In the genomic region with DNA sequence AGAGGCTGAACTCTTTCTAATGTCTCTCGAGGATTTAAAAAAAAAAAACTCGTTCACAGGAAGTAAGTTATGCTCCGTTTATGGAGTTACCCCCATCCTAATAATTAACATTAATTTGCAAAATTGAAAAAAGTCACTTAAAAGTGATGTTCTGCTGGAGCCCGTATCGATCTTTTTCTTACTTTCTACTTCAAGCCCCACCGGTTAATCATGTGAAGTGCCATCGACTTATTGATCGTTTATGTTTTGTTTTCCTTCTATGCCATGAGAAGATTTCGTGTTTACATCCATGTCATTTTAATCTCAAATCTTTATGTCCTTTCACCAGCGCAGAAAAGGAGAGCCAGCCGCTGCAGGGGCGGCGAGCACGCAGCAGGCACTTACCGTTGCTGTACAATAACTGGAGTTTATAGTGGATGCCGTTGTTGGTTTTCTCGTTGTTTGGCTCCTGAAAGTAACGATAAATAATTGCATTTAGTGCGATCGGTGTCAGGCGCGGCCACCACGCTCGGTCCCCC, we compare ENCODE assay signal across 9 cellular contexts. TPM values are rescaled to one million over a fixed set of nuclear protein-coding genes. Genes with fewer than 3 reads are reported as not detected.
DNase-seq lines count a peak whose midpoint lies in the region; ATAC-seq and TF ChIP-seq lines count a peak whose summit lies in the region.
"Had no signal": no experiment of that assay in that cellular context is flagged by ENCODE, and none has a peak within 500 bp of the region (broad histone marks: within the 10 kb centered on the region; RNA-seq: fewer than 3 reads in every experiment).

No MANE protein-coding gene starts in this region.

- TF ChIP-seq EP300 in SK-N-SH (IDR thresholded peaks at IDR 0.05; ENCODE audit: borderline replicate concordance in 1 of 2, low read depth in 1 of 2, low read length in 1 of 2) = no peak

- no peak overlapping the region for H2BK5ac ChIP-seq in trophoblast cell (ENCODE audit: low read depth, low read length, poor library complexity)

- no peaks in the 10 kb centered on the region for H3K36me3 Mint-ChIP-seq in CD4-positive, CD25-positive, alpha-beta regulatory T cell

- H3K14ac ChIP-seq in trophoblast cell (ENCODE audit: low read length) = no peak overlapping the region

- H2BK12ac ChIP-seq in trophoblast cell (ENCODE audit: low read length) = no peak overlapping the region

- DNase-seq in CD4-positive, CD25-positive, alpha-beta regulatory T cell = no peak
- DNase-seq in SK-N-SH (no peak), fibroblast of mammary gland (ENCODE audit: low read depth) (no peak), trophoblast cell (no peak), NCI-H146 (lab: John Stamatoyannopoulos, UW) (no peak), G401 (ENCODE audit: low spot score) (no peak)
- no peak for DNase-seq in stimulated activated CD8-positive, alpha-beta memory T cell treated with anti-CD3 and anti-CD28 coated beads, Interleukin-4, amount 100 ng/mL, for 48 hours
- DNase-seq: NCI-H226 had no signal

- H3K79me1 ChIP-seq in trophoblast cell (ENCODE audit: low read length) = no peaks in the 10 kb centered on the region

- POLR2A ChIA-PET in SK-N-SH (lab: Yijun Ruan, JAX) = no interaction called here

- H3K4me1 ChIP-seq in CD4-positive, CD25-positive, alpha-beta regulatory T cell (ENCODE audit: control insufficient read depth, insufficient read depth, low read length, poor library complexity, severe bottlenecking) = peaks cover 41% of the 10 kb centered on the region
- peaks cover 0 to 6% of the 10 kb centered on the region in 2 experiments; a peak in 2 of 4 replicates for H3K4me1 ChIP-seq in SK-N-SH (ENCODE audit: control insufficient read depth in 1 of 2, insufficient read depth in 2 of 2, low read depth in 1 of 2, low read length in 1 of 2)
- H3K4me1 ChIP-seq in trophoblast cell (ENCODE audit: control insufficient read depth in 1 of 2, insufficient read depth in 2 of 2, low read length in 2 of 2) = peaks cover 28 to 29% of the 10 kb centered on the region in 2 experiments

- ATAC-seq in CD4-positive, CD25-positive, alpha-beta regulatory T cell (ENCODE audit: low read depth in 2 of 2) = no peak
- ATAC-seq in GM21360 (IDR thresholded peaks at IDR 0.05; ENCODE audit: unreplicated experiment) = no peak

- H3K4me1 Mint-ChIP-seq in CD4-positive, CD25-positive, alpha-beta regulatory T cell = peaks cover 10 to 50% (median 25%) of the 10 kb centered on the region in 4 donors

- CTCF ChIA-PET in SK-N-SH (lab: Yijun Ruan, JAX) = no interaction called here

- H3F3A ChIP-seq in SK-N-SH (replicated peaks; ENCODE audit: insufficient read depth) = no peaks in the 10 kb centered on the region

- WGBS in SK-N-SH (ENCODE audit: low lambda C conversion rate) = 17% methylated on average over 24 of the region's 24 CpGs
- no CpG with 5 or more reads among the region's 24 CpGs for WGBS in trophoblast cell (ENCODE audit: extremely low coverage, insufficient coverage, insufficient read length)

- H3K23ac ChIP-seq in trophoblast cell (ENCODE audit: low read length) = no peak overlapping the region

- H2BK120ac ChIP-seq in trophoblast cell (ENCODE audit: insufficient read depth, low read length, poor library complexity) = no peak overlapping the region

- peaks cover 0 to 7% (median 2%) of the 10 kb centered on the region in 7 donors for H3K9me3 Mint-ChIP-seq in CD4-positive, CD25-positive, alpha-beta regulatory T cell

- H3K4me3 ChIP-seq in CD4-positive, CD25-positive, alpha-beta regulatory T cell (ENCODE audit: low read depth, low read length) = peak overlapping the region; percentile 3
- peak overlapping the region; percentile 42 to 60; a peak in 3 of 4 replicates for H3K4me3 ChIP-seq in SK-N-SH (ENCODE audit: low read depth in 2 of 2, low read length in 1 of 2)
- peak overlapping the region; percentile 57 for H3K4me3 ChIP-seq in fibroblast of mammary gland (ENCODE audit: control insufficient read depth, low read depth, low read length)
- H3K4me3 ChIP-seq in trophoblast cell (ENCODE audit: low read depth, low read length) = no peak overlapping the region

- H3K27ac ChIP-seq in CD4-positive, CD25-positive, alpha-beta regulatory T cell (ENCODE audit: insufficient read depth, low read length, poor library complexity, severe bottlenecking) = no peak overlapping the region
- H3K27ac ChIP-seq in SK-N-SH (ENCODE audit: low read depth in 2 of 2, low read length in 1 of 2) (no peak overlapping the region), trophoblast cell (ENCODE audit: low read depth, low read length) (no peak overlapping the region)

- no peak overlapping the region for H3K18ac ChIP-seq in trophoblast cell (ENCODE audit: low read length)

- H3K4ac ChIP-seq in trophoblast cell (ENCODE audit: low read depth, low read length) = no peak overlapping the region

- no peaks in the 10 kb centered on the region for H3K9me2 ChIP-seq in SK-N-SH

- H4K91ac ChIP-seq in trophoblast cell (ENCODE audit: low read depth, low read length) = no peak overlapping the region

- H3K79me2 ChIP-seq in SK-N-SH (ENCODE audit: insufficient read depth) (no peaks in the 10 kb centered on the region), trophoblast cell (ENCODE audit: control insufficient read depth, insufficient read depth, low read length, poor library complexity) (no peaks in the 10 kb centered on the region)

- H3K27me3 Mint-ChIP-seq in CD4-positive, CD25-positive, alpha-beta regulatory T cell = peaks cover 66% of the 10 kb centered on the region

- peak overlapping the region in 1 of 3 donors; percentile 30 for H3K27ac Mint-ChIP-seq in CD4-positive, CD25-positive, alpha-beta regulatory T cell

- TF ChIP-seq RAD21 in SK-N-SH (IDR thresholded peaks at IDR 0.05; ENCODE audit: low read length) = no peak

- H4K12ac ChIP-seq in trophoblast cell (ENCODE audit: low read depth, low read length) = no peak overlapping the region

- in situ Hi-C loops in G401 (cut with HindIII; ENCODE audit: low sequenced_read_pairs) = loop anchor here (25.0 kb wide), 1 partner anchor 200 kb away; no protein-coding TSS in a partner anchor

- peak overlapping the region; percentile 56; the same call in 1 of the 2 replicates for H2AFZ ChIP-seq in SK-N-SH (ENCODE audit: low read depth)
- peak overlapping the region; percentile 39 for H2AFZ ChIP-seq in trophoblast cell (ENCODE audit: insufficient read depth, low read length, poor library complexity)

- H4K8ac ChIP-seq in trophoblast cell (ENCODE audit: low read depth, low read length) = no peak overlapping the region

- no peaks in the 10 kb centered on the region for H3K36me3 ChIP-seq in CD4-positive, CD25-positive, alpha-beta regulatory T cell (ENCODE audit: control insufficient read depth, insufficient read depth, low read length)
- H3K36me3 ChIP-seq in SK-N-SH (replicated peaks in 1 of 2; ENCODE audit: control insufficient read depth in 1 of 2, insufficient read depth in 2 of 2, low read length in 1 of 2) (no peaks in the 10 kb centered on the region), trophoblast cell (ENCODE audit: control insufficient read depth in 1 of 2, insufficient read depth in 2 of 2, low read length in 2 of 2) (no peaks in the 10 kb centered on the region)

- TF ChIP-seq CTCF in SK-N-SH (IDR thresholded peaks at IDR 0.05) (no peak), fibroblast of mammary gland (conservative IDR thresholded peaks at IDR 0.05; ENCODE audit: control insufficient read depth, insufficient read depth, low read depth, low read length) (no peak)

- peak overlapping the region; percentile 90 for H3K4me2 ChIP-seq in SK-N-SH
- peak overlapping the region; percentile 93 for H3K4me2 ChIP-seq in trophoblast cell (ENCODE audit: low read length)

- no peak overlapping the region for H3K9ac ChIP-seq in SK-N-SH
- H3K9ac ChIP-seq in trophoblast cell (ENCODE audit: low read length) = no peak overlapping the region

- no peaks in the 10 kb centered on the region for H4K20me1 ChIP-seq in SK-N-SH (ENCODE audit: insufficient read depth)

- H3K9me3 ChIP-seq in CD4-positive, CD25-positive, alpha-beta regulatory T cell (ENCODE audit: control insufficient read depth in 2 of 2, low read length in 2 of 2) = peaks cover 0 to 9% of the 10 kb centered on the region in 2 experiments
- H3K9me3 ChIP-seq in SK-N-SH (no peaks in the 10 kb centered on the region), trophoblast cell (ENCODE audit: insufficient read depth, low read depth, low read length) (peaks cover 1% of the 10 kb centered on the region)

- H3K4me3 Mint-ChIP-seq in CD4-positive, CD25-positive, alpha-beta regulatory T cell = peak overlapping the region; percentile 27 to 81 (median 72)

- no peak overlapping the region for H2AK5ac ChIP-seq in trophoblast cell (ENCODE audit: low read length)

- H3K27me3 ChIP-seq in CD4-positive, CD25-positive, alpha-beta regulatory T cell (ENCODE audit: control insufficient read depth, insufficient read depth, low read length) = peaks cover 35% of the 10 kb centered on the region
- H3K27me3 ChIP-seq in SK-N-SH (ENCODE audit: insufficient read depth) (peaks cover 73% of the 10 kb centered on the region), trophoblast cell (ENCODE audit: insufficient read depth, low read length) (peaks cover 88% of the 10 kb centered on the region)

TF ChIP-seq in SK-N-SH, 30 proteins besides CTCF, POLR2A, EP300 and RAD21:
- no peak for TF ChIP-seq TEAD4 (IDR thresholded peaks at IDR 0.05; ENCODE audit: borderline replicate concordance, insufficient read depth)

RNA-seq across cellular contexts. Expression of gene EBF3, which starts 1.5 kb away (rescaled TPM):
- total RNA-seq in CD4-positive, CD25-positive, alpha-beta regulatory T cell = not detected
- not detected for polyA plus RNA-seq in CD4-positive, CD25-positive, alpha-beta regulatory T cell
- not detected in 2 replicates for polyA plus RNA-seq in SK-N-SH (2012; rRNA removed)
- 0.01 TPM in 1 of 2 replicates, not detected in the other for polyA plus RNA-seq in SK-N-SH (2012; cell fraction: cytosol; rRNA removed)
- not detected in 2 replicates for polyA plus RNA-seq in SK-N-SH (2012; cell fraction: nucleus; rRNA removed)
- 0.85 and 0.88 TPM in 2 replicates for polyA plus RNA-seq in trophoblast cell (2013)
- 0.24 and 0.25 TPM in 2 replicates for total RNA-seq in G401 (2014; rRNA removed; shearing (Covaris generic))
